ENCODE assay signal across 29 cellular contexts in the genomic region with DNA sequence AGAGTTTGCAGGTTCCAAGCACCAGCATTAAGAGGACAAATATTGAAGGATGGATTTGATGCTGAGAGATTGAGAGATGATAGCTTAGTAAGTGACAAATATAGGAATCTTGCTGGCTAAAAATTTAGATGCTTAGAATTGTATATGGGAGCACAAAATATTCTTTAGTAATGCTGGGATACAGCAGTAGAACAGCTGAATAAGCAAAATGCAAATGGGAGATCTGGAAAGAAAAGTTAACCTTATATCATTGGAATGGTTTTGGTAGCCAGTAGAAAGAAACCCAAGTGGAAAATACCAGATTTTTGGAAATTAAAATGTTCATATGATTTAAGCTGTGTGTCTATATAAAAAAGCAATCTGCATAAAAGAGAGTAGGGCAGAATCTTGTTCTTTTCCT.
"Had no signal": no experiment of that assay in that cellular context is flagged by ENCODE, and none has a peak within 500 bp of the region (broad histone marks: within the 10 kb centered on the region; RNA-seq: fewer than 3 reads in every experiment).

No MANE protein-coding gene starts in this region.

- ATAC-seq: activated naive CD4-positive, alpha-beta T cell treated with anti-CD3 and anti-CD28 coated beads, Interleukin-2, amount 50 U/mL, for 72 hours; activated T-cell treated with anti-CD3 and anti-CD28 coated beads, Interleukin-2, amount 50 U/mL, for 72 hours; esophagus mucosa; heart left ventricle; WTC11 had no signal

- H3K36me3 Mint-ChIP-seq: activated naive CD4-positive, alpha-beta T cell treated with anti-CD3 and anti-CD28 coated beads, Interleukin-2, amount 10 ng/mL, durations not matched to agents 7 days and 5 days; activated naive CD4-positive, alpha-beta T cell treated with anti-CD3 and anti-CD28 coated beads, Interleukin-2, amount 50 U/mL, for 72 hours; activated naive CD8-positive, alpha-beta T cell treated with anti-CD3 and anti-CD28 coated beads, Interleukin-2, amount 10 ng/mL, durations not matched to agents 7 days and 5 days; brain had no signal

- H3K4me3 ChIP-seq: ascending aorta, breast epithelium, coronary artery, dorsolateral prefrontal cortex, heart left ventricle had no signal

- H3K27me3 Mint-ChIP-seq: activated CD4-positive, alpha-beta memory T cell treated with anti-CD3 and anti-CD28 coated beads, Interleukin-2, amount 10 ng/mL, durations not matched to agents 7 days and 5 days; activated CD4-positive, alpha-beta T cell treated with anti-CD3 and anti-CD28 coated beads, Interleukin-2, amount 10 ng/mL, durations not matched to agents 7 days and 5 days; activated naive CD4-positive, alpha-beta T cell treated with anti-CD3 and anti-CD28 coated beads, Interleukin-2, amount 10 ng/mL, durations not matched to agents 7 days and 5 days; central memory CD8-positive, alpha-beta T cell; dendritic cell treated with granulocyte-macrophage colony-stimulating factor and Interleukin-4, amounts not matched to agents 40 ng/mL and 50 ng/mL, for 4 days had no signal

- H3K4me1 ChIP-seq: ascending aorta, breast epithelium had no signal

- H3K27me3 ChIP-seq: ascending aorta, breast epithelium, dorsolateral prefrontal cortex, heart left ventricle had no signal

- FAIRE-seq: frontal cortex had no signal

- H3K36me3 ChIP-seq: ascending aorta, breast epithelium, heart left ventricle had no signal

- H3K9me3 Mint-ChIP-seq: activated CD4-positive, alpha-beta memory T cell treated with anti-CD3 and anti-CD28 coated beads, Interleukin-2, amount 10 ng/mL, durations not matched to agents 7 days and 5 days; activated naive CD4-positive, alpha-beta T cell treated with anti-CD3 and anti-CD28 coated beads, Interleukin-2, amount 10 ng/mL, durations not matched to agents 7 days and 5 days; activated T-cell treated with anti-CD3 and anti-CD28 coated beads, Interleukin-2, amount 50 U/mL, for 24 hours; central memory CD8-positive, alpha-beta T cell had no signal

- H3K27ac Mint-ChIP-seq: activated CD4-positive, alpha-beta memory T cell treated with anti-CD3 and anti-CD28 coated beads, Interleukin-2, amount 10 ng/mL, durations not matched to agents 7 days and 5 days; activated CD4-positive, alpha-beta T cell treated with anti-CD3 and anti-CD28 coated beads, Interleukin-2, amount 10 ng/mL, durations not matched to agents 7 days and 5 days; activated naive CD4-positive, alpha-beta T cell treated with anti-CD3 and anti-CD28 coated beads, Interleukin-2, amount 10 ng/mL, durations not matched to agents 7 days and 5 days; activated naive CD4-positive, alpha-beta T cell treated with anti-CD3 and anti-CD28 coated beads, Interleukin-2, amount 50 U/mL, for 72 hours; activated naive CD8-positive, alpha-beta T cell treated with anti-CD3 and anti-CD28 coated beads, Interleukin-2, amount 10 ng/mL, durations not matched to agents 7 days and 5 days; activated T-cell treated with anti-CD3 and anti-CD28 coated beads, Interleukin-2, amount 50 U/mL, for 24 hours; activated T-cell treated with anti-CD3 and anti-CD28 coated beads, Interleukin-2, amount 50 U/mL, for 72 hours; brain; dendritic cell treated with granulocyte-macrophage colony-stimulating factor and Interleukin-4, amounts not matched to agents 40 ng/mL and 50 ng/mL, for 4 days; endodermal cell; WTC11 had no signal

- H3K27ac ChIP-seq: ascending aorta, breast epithelium, coronary artery, heart left ventricle had no signal

- H3K4me1 Mint-ChIP-seq: activated CD4-positive, alpha-beta memory T cell treated with anti-CD3 and anti-CD28 coated beads, Interleukin-2, amount 10 ng/mL, durations not matched to agents 7 days and 5 days; activated CD4-positive, alpha-beta T cell treated with anti-CD3 and anti-CD28 coated beads, Interleukin-2, amount 10 ng/mL, durations not matched to agents 7 days and 5 days; activated naive CD4-positive, alpha-beta T cell treated with anti-CD3 and anti-CD28 coated beads, Interleukin-2, amount 10 ng/mL, durations not matched to agents 7 days and 5 days; activated naive CD8-positive, alpha-beta T cell treated with anti-CD3 and anti-CD28 coated beads, Interleukin-2, amount 10 ng/mL, durations not matched to agents 7 days and 5 days; central memory CD8-positive, alpha-beta T cell; WTC11 had no signal

- H3K4me3 Mint-ChIP-seq: activated CD4-positive, alpha-beta memory T cell treated with anti-CD3 and anti-CD28 coated beads, Interleukin-2, amount 10 ng/mL, durations not matched to agents 7 days and 5 days; activated CD4-positive, alpha-beta T cell treated with anti-CD3 and anti-CD28 coated beads, Interleukin-2, amount 10 ng/mL, durations not matched to agents 7 days and 5 days; activated naive CD4-positive, alpha-beta T cell treated with anti-CD3 and anti-CD28 coated beads, Interleukin-2, amount 10 ng/mL, durations not matched to agents 7 days and 5 days; activated naive CD8-positive, alpha-beta T cell treated with anti-CD3 and anti-CD28 coated beads, Interleukin-2, amount 10 ng/mL, durations not matched to agents 7 days and 5 days; activated T-cell treated with anti-CD3 and anti-CD28 coated beads, Interleukin-2, amount 50 U/mL, for 24 hours; activated T-cell treated with anti-CD3 and anti-CD28 coated beads, Interleukin-2, amount 50 U/mL, for 72 hours; brain; central memory CD8-positive, alpha-beta T cell; dendritic cell treated with granulocyte-macrophage colony-stimulating factor and Interleukin-4, amounts not matched to agents 40 ng/mL and 50 ng/mL, for 4 days; endodermal cell; WTC11 had no signal

- H3K9me3 ChIP-seq: ascending aorta had no signal

- DNase-seq: activated CD4-positive, alpha-beta memory T cell treated with anti-CD3 and anti-CD28 coated beads, Interleukin-2, amount 10 ng/mL, durations not matched to agents 7 days and 5 days; activated CD4-positive, alpha-beta T cell treated with anti-CD3 and anti-CD28 coated beads for 1 hour; activated CD4-positive, alpha-beta T cell treated with anti-CD3 and anti-CD28 coated beads for 4 hours; activated CD4-positive, alpha-beta T cell treated with anti-CD3 and anti-CD28 coated beads, Interleukin-2, amount 10 ng/mL, durations not matched to agents 7 days and 5 days; activated CD4-positive, alpha-beta T cell treated with anti-CD3 and anti-CD28 coated beads, Interleukin-2, amount 50 U/mL, for 4 hours; activated CD8-positive, alpha-beta memory T cell treated with anti-CD3 and anti-CD28 coated beads, Interleukin-2, amount 50 U/mL, for 48 hours; activated gamma-delta T cell; activated naive CD4-positive, alpha-beta T cell; activated naive CD4-positive, alpha-beta T cell treated with anti-CD3 and anti-CD28 coated beads, Interleukin-2, amount 10 ng/mL, durations not matched to agents 7 days and 5 days; activated naive CD8-positive, alpha-beta T cell treated with anti-CD3 and anti-CD28 coated beads, Interleukin-2, amount 10 ng/mL, durations not matched to agents 7 days and 5 days; activated T-cell treated with anti-CD3 and anti-CD28 coated beads for 4 hours; activated T-cell treated with anti-CD3 and anti-CD28 coated beads, Interleukin-2, amount 50 U/mL, for 24 hours; activated T-cell treated with anti-CD3 and anti-CD28 coated beads, Interleukin-2, amount 50 U/mL, for 72 hours; dorsolateral prefrontal cortex; effector memory CD4-positive, alpha-beta T cell; endodermal cell; foreskin fibroblast; heart left ventricle; T-helper 2 cell had no signal
